27 cellular contexts compared by ENCODE assay signal in the genomic region with DNA sequence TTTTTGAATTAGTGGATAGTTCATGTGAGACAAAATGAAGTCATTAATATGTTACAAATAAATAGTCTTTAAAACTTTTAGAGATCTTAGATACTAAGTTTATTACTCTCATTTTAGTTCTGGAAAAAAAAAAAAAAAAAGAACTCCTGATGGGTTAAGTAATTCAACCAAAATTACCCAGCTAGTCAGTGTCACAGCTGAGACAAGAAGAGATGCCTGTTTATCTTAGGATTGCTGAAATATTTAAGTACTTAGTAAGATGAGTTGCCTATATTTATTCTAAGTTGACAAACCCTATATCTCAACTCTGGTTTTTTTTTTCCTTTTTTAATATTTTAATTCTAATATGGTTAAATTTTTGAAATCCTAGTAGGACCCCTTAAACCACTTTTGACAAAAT.
"Had no signal": no experiment of that assay in that cellular context is flagged by ENCODE, and none has a peak within 500 bp of the region (broad histone marks: within the 10 kb centered on the region; RNA-seq: fewer than 3 reads in every experiment).

No MANE protein-coding gene starts in this region.

- H3K4me1 ChIP-seq: breast epithelium, esophagus muscularis mucosa, gastroesophageal sphincter, heart right ventricle, left ventricle myocardium inferior, sigmoid colon, uterus had no signal

- H3K9ac ChIP-seq: neural progenitor cell had no signal

- H3K9me3 Mint-ChIP-seq: activated CD8-positive, alpha-beta T cell treated with anti-CD3 and anti-CD28 coated beads for 36 hours; activated naive CD4-positive, alpha-beta T cell treated with anti-CD3 and anti-CD28 coated beads, Interleukin-2, amount 10 ng/mL, durations not matched to agents 7 days and 5 days; T-helper 1 cell treated with Interleukin-12 subunit alpha and Interleukin-12 subunit beta and Interleukin-4 antibody, amounts not matched to agents 30 μg/mL and 1 μg/mL, for 36 hours had no signal

- H3K36me3 ChIP-seq: breast epithelium, esophagus muscularis mucosa, gastroesophageal sphincter, heart right ventricle, left ventricle myocardium inferior, neural progenitor cell, sigmoid colon, uterus had no signal

- H3K9me3 ChIP-seq: breast epithelium, esophagus muscularis mucosa, gastroesophageal sphincter, sigmoid colon, uterus had no signal

- H3K4me1 Mint-ChIP-seq: activated CD8-positive, alpha-beta memory T cell treated with anti-CD3 and anti-CD28 coated beads, Interleukin-2, amount 10 ng/mL, durations not matched to agents 7 days and 5 days; activated naive CD4-positive, alpha-beta T cell treated with anti-CD3 and anti-CD28 coated beads, Interleukin-2, amount 10 ng/mL, durations not matched to agents 7 days and 5 days; activated naive CD8-positive, alpha-beta T cell treated with anti-CD3 and anti-CD28 coated beads, Interleukin-2, amount 50 U/mL, for 24 hours; central memory CD8-positive, alpha-beta T cell; neural progenitor cell; stimulated activated naive B cell treated with anti-CD40 and anti-IgM and Interleukin-4, amounts not matched to agents 10 μg/mL and 1 μg/mL and 100 μg/mL, for 72 hours had no signal

- H3K27me3 Mint-ChIP-seq: activated CD8-positive, alpha-beta memory T cell treated with anti-CD3 and anti-CD28 coated beads, Interleukin-2, amount 10 ng/mL, durations not matched to agents 7 days and 5 days; activated CD8-positive, alpha-beta T cell treated with anti-CD3 and anti-CD28 coated beads for 36 hours; activated naive CD4-positive, alpha-beta T cell treated with anti-CD3 and anti-CD28 coated beads, Interleukin-2, amount 10 ng/mL, durations not matched to agents 7 days and 5 days; activated naive CD8-positive, alpha-beta T cell treated with anti-CD3 and anti-CD28 coated beads, Interleukin-2, amount 50 U/mL, for 24 hours; central memory CD8-positive, alpha-beta T cell; naive thymus-derived CD8-positive, alpha-beta T cell; progenitor cell of endocrine pancreas; stimulated activated naive B cell treated with anti-CD40 and anti-IgM and Interleukin-4, amounts not matched to agents 10 μg/mL and 1 μg/mL and 100 μg/mL, for 72 hours had no signal

- DNase-seq: activated CD4-positive, alpha-beta T cell treated with anti-CD3 and anti-CD28 coated beads for 48 hours; activated CD8-positive, alpha-beta memory T cell treated with anti-CD3 and anti-CD28 coated beads, Interleukin-2, amount 10 ng/mL, durations not matched to agents 7 days and 5 days; activated CD8-positive, alpha-beta T cell treated with anti-CD3 and anti-CD28 coated beads for 36 hours; activated effector memory CD4-positive, alpha-beta T cell treated with anti-CD3 and anti-CD28 coated beads, Interleukin-2, amount 50 U/mL, for 16 hours; activated naive CD4-positive, alpha-beta T cell treated with anti-CD3 and anti-CD28 coated beads, Interleukin-2, amount 10 ng/mL, durations not matched to agents 7 days and 5 days; activated naive CD8-positive, alpha-beta T cell treated with anti-CD3 and anti-CD28 coated beads, Interleukin-2, amount 50 U/mL, for 24 hours; activated T-cell treated with anti-CD3 and anti-CD28 coated beads for 4 hours; aorta; heart right ventricle; left ventricle myocardium inferior; naive thymus-derived CD8-positive, alpha-beta T cell; retina; sigmoid colon; stimulated activated CD4-positive, alpha-beta T cell treated with anti-CD3 and anti-CD28 coated beads, Interleukin-2, amount 100 ng/mL, for 48 hours; stimulated activated CD8-positive, alpha-beta memory T cell treated with anti-CD3 and anti-CD28 coated beads, Interleukin-4, amount 100 ng/mL, for 48 hours; stimulated activated naive B cell treated with anti-CD40 and anti-IgM and Interleukin-4, amounts not matched to agents 10 μg/mL and 1 μg/mL and 100 μg/mL, for 72 hours; T1000; uterus had no signal

- ATAC-seq: activated CD8-positive, alpha-beta memory T cell treated with anti-CD3 and anti-CD28 coated beads, Interleukin-2, amount 10 ng/mL, durations not matched to agents 7 days and 5 days; activated CD8-positive, alpha-beta T cell treated with anti-CD3 and anti-CD28 coated beads for 36 hours; activated naive CD8-positive, alpha-beta T cell treated with anti-CD3 and anti-CD28 coated beads, Interleukin-2, amount 50 U/mL, for 24 hours; gastroesophageal sphincter; heart right ventricle; naive thymus-derived CD8-positive, alpha-beta T cell; stimulated activated naive B cell treated with anti-CD40 and anti-IgM and Interleukin-4, amounts not matched to agents 10 μg/mL and 1 μg/mL and 100 μg/mL, for 72 hours had no signal

- H3K4me2 ChIP-seq: neural progenitor cell had no signal

- H3K27me3 ChIP-seq: breast epithelium, esophagus muscularis mucosa, gastroesophageal sphincter, heart right ventricle, neural progenitor cell, sigmoid colon, uterus had no signal

- H3K4me3 ChIP-seq: breast epithelium, coronary artery, esophagus muscularis mucosa, gastroesophageal sphincter, heart right ventricle, left ventricle myocardium inferior, neural progenitor cell, sigmoid colon, uterus had no signal

- H3K36me3 Mint-ChIP-seq: activated CD8-positive, alpha-beta memory T cell treated with anti-CD3 and anti-CD28 coated beads, Interleukin-2, amount 10 ng/mL, durations not matched to agents 7 days and 5 days; activated naive CD4-positive, alpha-beta T cell treated with anti-CD3 and anti-CD28 coated beads, Interleukin-2, amount 10 ng/mL, durations not matched to agents 7 days and 5 days; mesothelial cell of epicardium; neural progenitor cell; stimulated activated naive B cell treated with anti-CD40 and anti-IgM and Interleukin-4, amounts not matched to agents 10 μg/mL and 1 μg/mL and 100 μg/mL, for 72 hours had no signal

- H3K27ac Mint-ChIP-seq: activated CD8-positive, alpha-beta memory T cell treated with anti-CD3 and anti-CD28 coated beads, Interleukin-2, amount 10 ng/mL, durations not matched to agents 7 days and 5 days; activated CD8-positive, alpha-beta T cell treated with anti-CD3 and anti-CD28 coated beads for 36 hours; activated naive CD4-positive, alpha-beta T cell treated with anti-CD3 and anti-CD28 coated beads, Interleukin-2, amount 10 ng/mL, durations not matched to agents 7 days and 5 days; activated naive CD8-positive, alpha-beta T cell treated with anti-CD3 and anti-CD28 coated beads, Interleukin-2, amount 50 U/mL, for 24 hours; mesothelial cell of epicardium; naive thymus-derived CD8-positive, alpha-beta T cell; neural progenitor cell; progenitor cell of endocrine pancreas; stimulated activated naive B cell treated with anti-CD40 and anti-IgM and Interleukin-4, amounts not matched to agents 10 μg/mL and 1 μg/mL and 100 μg/mL, for 72 hours; T-helper 1 cell treated with Interleukin-12 subunit alpha and Interleukin-12 subunit beta and Interleukin-4 antibody, amounts not matched to agents 30 μg/mL and 1 μg/mL, for 36 hours had no signal

- H3K27ac ChIP-seq: breast epithelium, coronary artery, esophagus muscularis mucosa, gastroesophageal sphincter, heart right ventricle, left ventricle myocardium inferior, neural progenitor cell, sigmoid colon, uterus had no signal

- H2AFZ ChIP-seq: neural progenitor cell had no signal

- H3K4me3 Mint-ChIP-seq: activated CD8-positive, alpha-beta memory T cell treated with anti-CD3 and anti-CD28 coated beads, Interleukin-2, amount 10 ng/mL, durations not matched to agents 7 days and 5 days; activated CD8-positive, alpha-beta T cell treated with anti-CD3 and anti-CD28 coated beads for 36 hours; activated naive CD4-positive, alpha-beta T cell treated with anti-CD3 and anti-CD28 coated beads, Interleukin-2, amount 10 ng/mL, durations not matched to agents 7 days and 5 days; activated naive CD8-positive, alpha-beta T cell treated with anti-CD3 and anti-CD28 coated beads, Interleukin-2, amount 50 U/mL, for 24 hours; central memory CD8-positive, alpha-beta T cell; mesothelial cell of epicardium; naive thymus-derived CD8-positive, alpha-beta T cell; neural progenitor cell; stimulated activated naive B cell treated with anti-CD40 and anti-IgM and Interleukin-4, amounts not matched to agents 10 μg/mL and 1 μg/mL and 100 μg/mL, for 72 hours; T-helper 1 cell treated with Interleukin-12 subunit alpha and Interleukin-12 subunit beta and Interleukin-4 antibody, amounts not matched to agents 30 μg/mL and 1 μg/mL, for 36 hours had no signal
